19 cellular contexts compared by ENCODE assay signal in the genomic region with DNA sequence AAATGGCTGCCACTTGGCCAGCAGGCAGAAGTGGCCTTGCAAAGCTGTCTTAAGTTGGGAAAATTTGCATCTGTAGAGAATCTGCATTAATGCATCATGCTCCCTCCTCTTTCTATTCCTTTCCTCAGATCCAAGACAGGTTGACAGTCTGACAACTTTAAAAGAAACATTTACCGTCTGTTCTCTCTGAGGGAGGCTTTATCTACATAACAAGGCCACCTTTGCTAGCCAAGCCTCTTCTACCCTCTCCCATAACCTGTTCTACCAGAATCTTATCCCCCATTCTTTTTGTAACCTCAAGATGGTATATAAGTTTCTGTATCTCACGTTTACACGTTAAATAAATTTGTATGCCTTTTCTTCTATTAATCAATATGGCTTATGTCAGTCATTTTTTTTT.
DNase-seq lines count a peak whose midpoint lies in the region; TF ChIP-seq lines count a peak whose summit lies in the region.
"Had no signal": no experiment of that assay in that cellular context is flagged by ENCODE, and none has a peak within 500 bp of the region (broad histone marks: within the 10 kb centered on the region; RNA-seq: fewer than 3 reads in every experiment).

No MANE protein-coding gene starts in this region.

- no peak overlapping the region for H3K9ac ChIP-seq in HUES48 (ENCODE audit: low read depth, low read length)
- H3K9ac ChIP-seq in endodermal cell (ENCODE audit: extremely low read depth, low read length, poor library complexity, severe bottlenecking): no peak overlapping the region
- no peak overlapping the region for H3K9ac ChIP-seq in mesendoderm (ENCODE audit: low read length)
- H3K9ac ChIP-seq: BLaER1 treated with 17β-estradiol and CSF1 and Interleukin-3, amounts not matched to agents 10 nM and 100 nM had no signal

- H3K27me3 Mint-ChIP-seq in endodermal cell (ENCODE audit: insufficient read depth): peaks cover 2% of the 10 kb centered on the region
- H3K27me3 Mint-ChIP-seq: CD4-positive, alpha-beta T cell; CD8-positive, alpha-beta memory T cell had no signal

- H3K9me3 ChIP-seq in HUES48 (ENCODE audit: control insufficient read depth, insufficient read depth, low read length): peaks cover 25% of the 10 kb centered on the region
- peaks cover 57% of the 10 kb centered on the region for H3K9me3 ChIP-seq in endodermal cell (ENCODE audit: control insufficient read depth, low read length)
- H3K9me3 ChIP-seq in vagina: no peaks in the 10 kb centered on the region
- H3K9me3 ChIP-seq: BE2C had no signal

- peaks cover 18% of the 10 kb centered on the region for H3K4me1 ChIP-seq in HUES48 (ENCODE audit: control insufficient read depth, insufficient read depth, low read length)
- H3K4me1 ChIP-seq in endodermal cell (ENCODE audit: control insufficient read depth, insufficient read depth, low read length): no peaks in the 10 kb centered on the region
- H3K4me1 ChIP-seq in mesendoderm (ENCODE audit: control insufficient read depth, low read depth, low read length): no peaks in the 10 kb centered on the region
- H3K4me1 ChIP-seq in vagina: no peaks in the 10 kb centered on the region
- H3K4me1 ChIP-seq: BE2C; BLaER1 treated with 17β-estradiol and CSF1 and Interleukin-3, amounts not matched to agents 10 nM and 100 nM had no signal

- H3K4me3 Mint-ChIP-seq in endodermal cell: no peak overlapping the region
- H3K4me3 Mint-ChIP-seq: CD14-positive monocyte; CD4-positive, alpha-beta T cell; CD8-positive, alpha-beta memory T cell had no signal

- H2BK15ac ChIP-seq in mesendoderm (replicated peaks; ENCODE audit: low read depth): no peak overlapping the region

- H3K4me3 ChIP-seq in HUES48 (ENCODE audit: low read depth, low read length) (no peak overlapping the region), endodermal cell (ENCODE audit: low read length) (peak overlapping the region; percentile 54), mesendoderm (ENCODE audit: low read length) (no peak overlapping the region), vagina (no peak overlapping the region), foreskin fibroblast (ENCODE audit: low read depth in 1 of 2, low read length in 2 of 2) (no peak overlapping the region)
- H3K4me3 ChIP-seq: BLaER1 treated with 17β-estradiol and CSF1 and Interleukin-3, amounts not matched to agents 10 nM and 100 nM had no signal

- no peak overlapping the region for H3K4ac ChIP-seq in mesendoderm (ENCODE audit: low read depth, low read length)

- H3K4me1 Mint-ChIP-seq in endodermal cell: peaks cover 16% of the 10 kb centered on the region
- H3K4me1 Mint-ChIP-seq: CD14-positive monocyte; CD8-positive, alpha-beta memory T cell had no signal

- TF ChIP-seq CTCF in endodermal cell (conservative IDR thresholded peaks at IDR 0.05) (no peak), vagina (IDR thresholded peaks at IDR 0.05) (no peak), foreskin fibroblast (IDR thresholded peaks at IDR 0.05; ENCODE audit: low read depth, low read length) (no peak)

- H3K56ac ChIP-seq in mesendoderm (ENCODE audit: low read length): no peak overlapping the region

- no peak for TF ChIP-seq POLR2A in vagina (IDR thresholded peaks at IDR 0.05)

- intact Hi-C loops in vagina (cut with DNase I): no loop called here

- WGBS in endodermal cell (ENCODE audit: insufficient coverage in 1 of 2, insufficient read length in 1 of 2), 2 experiments: 91 to 100% methylated on average over 1 to 3 of the region's 3 CpGs
- WGBS in mesendoderm (ENCODE audit: extremely low coverage, insufficient coverage, low lambda C conversion rate): no CpG with 5 or more reads among the region's 3 CpGs

- no peak overlapping the region for H3K18ac ChIP-seq in mesendoderm (ENCODE audit: low read length)

- no peak overlapping the region for H3K27ac Mint-ChIP-seq in endodermal cell
- H3K27ac Mint-ChIP-seq: CD14-positive monocyte; CD4-positive, alpha-beta T cell; CD8-positive, alpha-beta memory T cell had no signal

- H3K9me3 Mint-ChIP-seq in endodermal cell: peaks cover 54% of the 10 kb centered on the region

- no peaks in the 10 kb centered on the region for H3K27me3 ChIP-seq in HUES48 (ENCODE audit: control insufficient read depth, insufficient read depth, low read length)
- H3K27me3 ChIP-seq in endodermal cell (ENCODE audit: control insufficient read depth, insufficient read depth, low read length, poor library complexity, severe bottlenecking): no peaks in the 10 kb centered on the region
- no peaks in the 10 kb centered on the region for H3K27me3 ChIP-seq in mesendoderm (ENCODE audit: insufficient read depth, low read length, poor library complexity)
- H3K27me3 ChIP-seq in vagina: no peaks in the 10 kb centered on the region
- H3K27me3 ChIP-seq: BE2C; BLaER1 treated with 17β-estradiol and CSF1 and Interleukin-3, amounts not matched to agents 10 nM and 100 nM had no signal

- H2BK5ac ChIP-seq in mesendoderm (ENCODE audit: low read length): no peak overlapping the region

- H4K8ac ChIP-seq in mesendoderm (ENCODE audit: low read depth, low read length): no peak overlapping the region

- H3K79me2 ChIP-seq in mesendoderm (ENCODE audit: control insufficient read depth, insufficient read depth, low read length): no peaks in the 10 kb centered on the region

- H3K79me1 ChIP-seq in mesendoderm (ENCODE audit: low read length): no peaks in the 10 kb centered on the region

- no peak overlapping the region for H3K4me2 ChIP-seq in mesendoderm (ENCODE audit: low read length)
- H3K4me2 ChIP-seq: BLaER1 treated with 17β-estradiol and CSF1 and Interleukin-3, amounts not matched to agents 10 nM and 100 nM had no signal

- DNase-seq in endodermal cell (no peak), mesendoderm (no peak), vagina (ENCODE audit: extremely low spot score in 2 of 2) (no peak), foreskin fibroblast (no peak), AG08396 (ENCODE audit: low spot score) (no peak), HUDEP-2 (lab: John Stamatoyannopoulos, UW; ENCODE audit: unreplicated experiment in 76 of 76) (no peak)
- DNase-seq: BE2C; CD4-positive, alpha-beta T cell; CD8-positive, alpha-beta memory T cell; DMS 273 treated with DMSO at 0.1 percent for 48 hours; DMS79; EL; GF-D8; GOT3; H7; HCEC 1CT had no signal

- no peaks in the 10 kb centered on the region for H3K36me3 ChIP-seq in HUES48 (ENCODE audit: control insufficient read depth, insufficient read depth, low read length)
- no peaks in the 10 kb centered on the region for H3K36me3 ChIP-seq in endodermal cell (ENCODE audit: control insufficient read depth, insufficient read depth, low read length)
- H3K36me3 ChIP-seq in mesendoderm (ENCODE audit: control insufficient read depth, insufficient read depth, low read length): no peaks in the 10 kb centered on the region
- no peaks in the 10 kb centered on the region for H3K36me3 ChIP-seq in vagina
- H3K36me3 ChIP-seq: BE2C; BLaER1 treated with 17β-estradiol and CSF1 and Interleukin-3, amounts not matched to agents 10 nM and 100 nM had no signal

- H3K27ac ChIP-seq in HUES48 (ENCODE audit: low read depth, low read length): peak overlapping the region; percentile 73
- no peak overlapping the region for H3K27ac ChIP-seq in endodermal cell (ENCODE audit: low read depth, low read length)
- no peak overlapping the region for H3K27ac ChIP-seq in mesendoderm (ENCODE audit: low read depth, low read length)
- H3K27ac ChIP-seq in vagina: no peak overlapping the region
- H3K27ac ChIP-seq: BLaER1 treated with 17β-estradiol and CSF1 and Interleukin-3, amounts not matched to agents 10 nM and 100 nM had no signal

- H3K23ac ChIP-seq in mesendoderm (ENCODE audit: low read length): no peak overlapping the region

- no peak overlapping the region for H4K5ac ChIP-seq in mesendoderm (ENCODE audit: low read length)

- H2AK5ac ChIP-seq in mesendoderm (ENCODE audit: low read length): no peak overlapping the region

- H2BK120ac ChIP-seq in mesendoderm (ENCODE audit: low read depth, low read length): peak overlapping the region; percentile 73

- peaks cover 12% of the 10 kb centered on the region for H3K36me3 Mint-ChIP-seq in endodermal cell (ENCODE audit: low read depth)
- H3K36me3 Mint-ChIP-seq: CD14-positive monocyte; CD8-positive, alpha-beta memory T cell had no signal
